17 cellular contexts compared by ENCODE assay signal in genomic region chr6:168734523-168734922, GRCh38.
"Had no signal": no experiment of that assay in that cellular context is flagged by ENCODE, and none has a peak within 500 bp of the region (broad histone marks: within the 10 kb centered on the region; RNA-seq: fewer than 3 reads in every experiment).

No MANE protein-coding gene starts in this region.

- H3K27ac ChIP-seq: breast epithelium, coronary artery, thoracic aorta, vagina had no signal

- FAIRE-seq: keratinocyte had no signal

- H3K27me3 ChIP-seq: breast epithelium, vagina had no signal

- DNase-seq: activated CD4-positive, alpha-beta T cell treated with anti-CD3 and anti-CD28 coated beads, Interleukin-2, amount 50 U/mL, for 4 hours; activated CD8-positive, alpha-beta memory T cell treated with anti-CD3 and anti-CD28 coated beads, Interleukin-2, amount 50 U/mL, for 48 hours; activated naive CD4-positive, alpha-beta T cell treated with Interleukin-2 at 50 U/mL for 16 hours; activated naive CD8-positive, alpha-beta T cell treated with anti-CD3 and anti-CD28 coated beads for 36 hours; activated T-cell treated with anti-CD3 and anti-CD28 coated beads, Interleukin-2, amount 50 U/mL, for 48 hours; cerebellar nuclear complex; left colon; stimulated activated CD4-positive, alpha-beta T cell treated with anti-CD3 and anti-CD28 coated beads, Interleukin-2, amount 100 ng/mL, for 48 hours; stimulated activated CD8-positive, alpha-beta memory T cell treated with anti-CD3 and anti-CD28 coated beads, Interleukin-4, amount 100 ng/mL, for 48 hours; stimulated activated naive B cell treated with anti-CD40 and anti-IgM and Interleukin-4, amounts not matched to agents 10 μg/mL and 1 μg/mL and 100 μg/mL, for 72 hours had no signal

- H3K36me3 ChIP-seq: breast epithelium, thoracic aorta, vagina had no signal

- ATAC-seq: left colon; natural killer cell treated with Interleukin-12 subunit alpha and Interleukin-12 subunit beta and Interleukin-15 and Interleukin-18, amount 100 ng/mL, for 72 hours; stimulated activated naive B cell treated with anti-CD40 and anti-IgM and Interleukin-4, amounts not matched to agents 10 μg/mL and 1 μg/mL and 100 μg/mL, for 72 hours; WTC11 had no signal

- H3K4me3 ChIP-seq: breast epithelium, coronary artery, thoracic aorta, vagina had no signal

- H3K4me1 ChIP-seq: breast epithelium, vagina had no signal
